Comparison of ENCODE assay signal across 8 cellular contexts in the genomic region with DNA sequence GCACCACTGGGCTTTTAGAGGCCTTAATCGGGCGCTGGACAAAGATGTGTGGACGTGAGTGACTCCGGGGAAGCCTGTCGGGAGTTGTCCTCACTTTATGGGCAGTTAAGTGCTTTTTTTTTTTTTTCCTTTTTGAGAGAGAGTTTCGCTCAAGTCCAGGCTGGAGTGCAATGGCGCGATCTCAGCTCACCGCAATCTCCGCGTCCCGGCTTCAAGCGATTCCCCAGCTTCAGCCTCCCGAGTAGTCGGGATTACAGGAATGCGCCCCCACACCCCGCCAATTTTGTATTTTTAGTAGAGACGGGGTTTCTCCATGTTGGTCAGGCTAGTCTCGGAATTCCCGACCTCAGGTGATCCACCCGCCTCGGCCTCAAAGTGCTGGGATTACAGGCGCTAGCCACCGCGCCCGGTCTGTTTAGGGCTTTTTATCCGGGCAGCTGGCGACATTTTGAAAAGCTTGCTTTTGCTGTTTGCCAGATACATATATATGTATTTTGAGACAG. TPM values are rescaled to one million over a fixed set of nuclear protein-coding genes. Genes with fewer than 3 reads are reported as not detected.
DNase-seq lines count a peak whose midpoint lies in the region; ATAC-seq and TF ChIP-seq lines count a peak whose summit lies in the region.

No MANE protein-coding gene starts in this region.

- H3K4me3 ChIP-seq in GM12875 (ENCODE audit: low read depth, low read length) (peak overlapping the region; percentile 72), WI38 (ENCODE audit: low read depth, low read length) (peak overlapping the region; percentile 85), skeletal muscle cell (ENCODE audit: low read depth, low read length) (peak overlapping the region; percentile 94)

- peaks cover 2% of the 10 kb centered on the region for H3K9me3 Mint-ChIP-seq in glutamatergic neuron (ENCODE audit: unreplicated experiment)

- peaks cover 5% of the 10 kb centered on the region for H3K36me3 Mint-ChIP-seq in glutamatergic neuron (ENCODE audit: unreplicated experiment)

- H3K27me3 Mint-ChIP-seq in glutamatergic neuron (ENCODE audit: unreplicated experiment): peaks cover 4% of the 10 kb centered on the region

- TF ChIP-seq CTCF in GM12875 (IDR thresholded peaks at IDR 0.05; ENCODE audit: borderline replicate concordance, insufficient read depth, low read depth, low read length) (no peak), WI38 (IDR thresholded peaks at IDR 0.05; ENCODE audit: low read depth, low read length) (no peak), glutamatergic neuron (IDR thresholded peaks at IDR 0.05; ENCODE audit: partially characterized antibody, unreplicated experiment) (no peak)

- peaks cover 6% of the 10 kb centered on the region for H3K4me1 Mint-ChIP-seq in glutamatergic neuron (ENCODE audit: low read depth, unreplicated experiment)

- peak overlapping the region; percentile 83 for H3K4me3 Mint-ChIP-seq in glutamatergic neuron (ENCODE audit: unreplicated experiment)

- H3K27ac Mint-ChIP-seq in glutamatergic neuron (ENCODE audit: unreplicated experiment): no peak overlapping the region

- DNase-seq in glutamatergic neuron (no peak), skeletal muscle cell (ENCODE audit: low read depth) (no peak), SW480 (ENCODE audit: low spot score) (no peak), AML-193 (lab: John Stamatoyannopoulos, UW) (no peak), NCI-H146 treated with DMSO at 0.1 percent for 48 hours (lab: John Stamatoyannopoulos, UW; ENCODE audit: unreplicated experiment) (no peak)

- ATAC-seq in HG03565 (IDR thresholded peaks at IDR 0.05; ENCODE audit: unreplicated experiment): no peak

RNA-seq across cellular contexts. Expression of a gene that starts 1.5 kb away (rescaled TPM):
- 34.9 TPM for total RNA-seq in glutamatergic neuron (ENCODE audit: unreplicated experiment)
